Comparison of ENCODE assay signal across 8 cellular contexts in genomic region chr12:63844391-63845341, GRCh38. TPM values are rescaled to one million over a fixed set of nuclear protein-coding genes. Genes with fewer than 3 reads are reported as not detected.
DNase-seq lines count a peak whose midpoint lies in the region; ATAC-seq and TF ChIP-seq lines count a peak whose summit lies in the region.

SRGAP1 (plus strand) TSS chr12:63844700; CDS start chr12:63844817, 117 bp downstream.

- H3K9ac ChIP-seq in mucosa of stomach (ENCODE audit: low read length), result peak within 1 kb of the TSS; percentile 85

- H3K9me3 ChIP-seq in WERI-Rb-1 (ENCODE audit: severe bottlenecking) (no peaks in the 10 kb centered on the region), mucosa of stomach (ENCODE audit: control insufficient read depth, low read length) (no peaks in the 10 kb centered on the region), upper lobe of right lung (no peaks in the 10 kb centered on the region)

- DNase-seq in NCI-H2081 (lab: John Stamatoyannopoulos, UW), result peak; percentile 34 to 59
- no peak for DNase-seq in NCI-H2081 treated with DMSO at 0.1 percent for 48 hours (lab: John Stamatoyannopoulos, UW)
- peak; percentile 67 for DNase-seq in H4 (ENCODE audit: low spot score)
- peak; percentile 48 for DNase-seq in NCI-H1105 (lab: John Stamatoyannopoulos, UW)
- peak; percentile 58 for DNase-seq in WERI-Rb-1
- DNase-seq in fibroblast of peridontal ligament (ENCODE audit: extremely low read depth), result peak; percentile 86
- DNase-seq in upper lobe of right lung, result peak; percentile 76

- H3K36me3 ChIP-seq in WERI-Rb-1, result no peaks in the 10 kb centered on the region
- no peaks in the 10 kb centered on the region for H3K36me3 ChIP-seq in mucosa of stomach (ENCODE audit: control insufficient read depth, insufficient read depth, low read length)
- no peaks in the 10 kb centered on the region for H3K36me3 ChIP-seq in upper lobe of right lung

- no peaks in the 10 kb centered on the region for H3K27me3 ChIP-seq in WERI-Rb-1 (ENCODE audit: insufficient read depth, low read depth, severe bottlenecking)
- H3K27me3 ChIP-seq in mucosa of stomach (ENCODE audit: control insufficient read depth, insufficient read depth, low read length), result no peaks in the 10 kb centered on the region
- no peaks in the 10 kb centered on the region for H3K27me3 ChIP-seq in upper lobe of right lung

- H3K27ac ChIP-seq in WERI-Rb-1 (peak within 1 kb of the TSS; percentile 32), upper lobe of right lung (peak within 1 kb of the TSS; percentile 88)

- H3K4me1 ChIP-seq in mucosa of stomach (ENCODE audit: control insufficient read depth, insufficient read depth, low read length), result peaks cover 7% of the 10 kb centered on the region
- no peaks in the 10 kb centered on the region for H3K4me1 ChIP-seq in upper lobe of right lung

- no peak for TF ChIP-seq CTCF in WERI-Rb-1 (IDR thresholded peaks at IDR 0.05; ENCODE audit: low read depth, low read length)
- no peak for TF ChIP-seq CTCF in upper lobe of right lung (IDR thresholded peaks at IDR 0.05)

- intact Hi-C loops in upper lobe of right lung (cut with DNase I), result loop anchor here (10.0 kb wide), 1 partner anchor 340 kb away; no protein-coding TSS in a partner anchor

- peak; percentile 49 for ATAC-seq in upper lobe of right lung

- peak within 1 kb of the TSS; percentile 52 for H3K4me3 ChIP-seq in WERI-Rb-1 (ENCODE audit: low read depth, low read length)
- peak within 1 kb of the TSS; percentile 85 for H3K4me3 ChIP-seq in mucosa of stomach (ENCODE audit: low read length)
- H3K4me3 ChIP-seq in upper lobe of right lung, result peak within 1 kb of the TSS; percentile 86

RNA-seq across cellular contexts. Expression of gene SRGAP1, which starts in this region (rescaled TPM):
- 1.6 and 2.1 TPM in 2 replicates for total RNA-seq in H4 (2014; rRNA removed; shearing (Covaris generic))
- total RNA-seq in upper lobe of right lung, result 11.4 TPM
